In genomic region chr3:99108508-99108907, GRCh38 we compare ENCODE assay signal across 15 cellular contexts.
DNase-seq lines count a peak whose midpoint lies in the region; ATAC-seq and TF ChIP-seq lines count a peak whose summit lies in the region.
"Had no signal": no experiment of that assay in that cellular context is flagged by ENCODE, and none has a peak within 500 bp of the region (broad histone marks: within the 10 kb centered on the region; RNA-seq: fewer than 3 reads in every experiment).

No MANE protein-coding gene starts in this region.

- no peaks in the 10 kb centered on the region for H3K27me3 Mint-ChIP-seq in chondrocyte (ENCODE audit: low read depth)

- H3K27ac Mint-ChIP-seq in chondrocyte (ENCODE audit: unreplicated experiment), result peak overlapping the region; percentile 6
- H3K27ac Mint-ChIP-seq: nephron had no signal

- H3K9me3 Mint-ChIP-seq in chondrocyte (ENCODE audit: low read depth), result peaks cover 6% of the 10 kb centered on the region
- H3K9me3 Mint-ChIP-seq: nephron had no signal

- H3K36me3 Mint-ChIP-seq in chondrocyte (ENCODE audit: low read depth), result peaks cover 1% of the 10 kb centered on the region

- DNase-seq in AG20443 (ENCODE audit: low spot score), result peak; percentile 77
- no peak for DNase-seq in chondrocyte (ENCODE audit: low spot score)
- DNase-seq in kidney tubule cell (ENCODE audit: low spot score), result peak; percentile 95
- DNase-seq in activated CD8-positive, alpha-beta memory T cell treated with anti-CD3 and anti-CD28 coated beads, Interleukin-2, amount 50 U/mL, for 48 hours, result no peak
- DNase-seq in midbrain (lab: John Stamatoyannopoulos, UW), result no peak
- DNase-seq: activated CD4-positive, alpha-beta T cell treated with anti-CD3 and anti-CD28 coated beads, Interleukin-2, amount 50 U/mL, for 4 hours; GOT3; hypothalamus; NCI-H2029 treated with DMSO at 0.1 percent for 48 hours; SIG-M5; upper lobe of right lung had no signal

- TF ChIP-seq EP300 in Ishikawa (IDR thresholded peaks at IDR 0.05; ENCODE audit: borderline replicate concordance), result no peak

- TF ChIP-seq RAD21 in Ishikawa (IDR thresholded peaks at IDR 0.05; ENCODE audit: low read depth), result no peak

- peaks cover 23% of the 10 kb centered on the region for H3K4me1 Mint-ChIP-seq in chondrocyte (ENCODE audit: low read depth)
- H3K4me1 Mint-ChIP-seq: nephron had no signal

- no peak overlapping the region for H3K4me3 Mint-ChIP-seq in chondrocyte (ENCODE audit: unreplicated experiment)
- H3K4me3 Mint-ChIP-seq: nephron had no signal

- no peak for ATAC-seq in HG03432 (IDR thresholded peaks at IDR 0.05; ENCODE audit: unreplicated experiment)
- ATAC-seq in activated CD4-positive, CD25-positive, alpha-beta regulatory T cell treated with anti-CD3 and anti-CD28 coated beads, Interleukin-2, amount 50 U/mL, for 24 hours, result no peak
- ATAC-seq: upper lobe of right lung had no signal

- no peak for TF ChIP-seq CTCF in chondrocyte (IDR thresholded peaks at IDR 0.05)

TF ChIP-seq in Ishikawa, 13 proteins besides CTCF, POLR2A, EP300 and RAD21:
- 0 out of 2 replicates have a peak, but pooled peaks have one; percentile 15 for TF ChIP-seq NFIC (IDR thresholded peaks at IDR 0.05)
- no peak for TF ChIP-seq ZBTB7A (IDR thresholded peaks at IDR 0.05; ENCODE audit: low read depth)
- peak; percentile 55 for TF ChIP-seq MAX (IDR thresholded peaks at IDR 0.05)

Comparison
In these comparisons a context has a peak if more than half of its experiments do, and no peak if none do; other contexts are left out.
1. DNase-seq: peak in AG20443 (single experiment) and kidney tubule cell (single experiment); none in chondrocyte (single experiment), activated CD8-positive, alpha-beta memory T cell treated with anti-CD3 and anti-CD28 coated beads, Interleukin-2, amount 50 U/mL, for 48 hours (single experiment) and midbrain (single experiment).